In the genomic region with DNA sequence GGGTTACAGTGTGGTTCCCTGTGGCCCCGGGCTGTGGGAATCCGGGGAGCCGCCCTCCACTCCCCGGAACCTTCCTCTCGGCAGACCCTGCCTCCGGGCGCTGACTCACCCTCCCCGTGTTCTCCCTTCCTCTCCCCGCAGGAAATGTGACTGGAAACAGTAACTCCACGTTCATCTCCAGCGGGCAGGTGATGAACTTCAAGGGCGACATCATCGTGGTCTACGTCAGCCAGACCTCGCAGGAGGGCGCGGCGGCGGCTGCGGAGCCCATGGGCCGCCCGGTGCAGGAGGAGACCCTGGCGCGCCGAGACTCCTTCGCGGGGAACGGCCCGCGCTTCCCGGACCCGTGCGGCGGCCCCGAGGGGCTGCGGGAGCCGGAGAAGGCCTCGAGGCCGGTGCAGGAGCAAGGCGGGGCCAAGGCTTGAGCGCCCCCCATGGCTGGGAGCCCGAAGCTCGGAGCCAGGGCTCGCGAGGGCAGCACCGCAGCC, we compare ENCODE assay signal across 14 cellular contexts. TPM values are rescaled to one million over a fixed set of nuclear protein-coding genes. Genes with fewer than 3 reads are reported as not detected.
DNase-seq lines count a peak whose midpoint lies in the region; ATAC-seq, FAIRE-seq and TF ChIP-seq lines count a peak whose summit lies in the region.
"Had no signal": no experiment of that assay in that cellular context is flagged by ENCODE, and none has a peak within 500 bp of the region (broad histone marks: within the 10 kb centered on the region; RNA-seq: fewer than 3 reads in every experiment).

No MANE protein-coding gene starts in this region.

- H3K27me3 Mint-ChIP-seq in GM23338 (ENCODE audit: insufficient read depth, low read depth, poor library complexity) (peaks cover 3% of the 10 kb centered on the region), astrocyte (ENCODE audit: low read depth, unreplicated experiment) (no peaks in the 10 kb centered on the region)
- H3K27me3 Mint-ChIP-seq in activated CD4-positive, alpha-beta T cell treated with anti-CD3 and anti-CD28 coated beads for 36 hours: no peaks in the 10 kb centered on the region

- no peaks in the 10 kb centered on the region for H3F3A ChIP-seq in GM23338 (replicated peaks; ENCODE audit: low read depth)

- H3K9me3 ChIP-seq in astrocyte (ENCODE audit: insufficient read depth, low read depth, low read length) (no peaks in the 10 kb centered on the region), right atrium auricular region (no peaks in the 10 kb centered on the region)

- ATAC-seq in GM23338: peak; percentile 83
- no peak for ATAC-seq in GM18505 (IDR thresholded peaks at IDR 0.05; ENCODE audit: unreplicated experiment)
- no peak for ATAC-seq in activated CD4-positive, alpha-beta T cell treated with anti-CD3 and anti-CD28 coated beads for 36 hours
- ATAC-seq: T-cell had no signal

- H3K9me3 Mint-ChIP-seq in GM23338 (no peaks in the 10 kb centered on the region; the same call in 2 of the 3 replicates), astrocyte (ENCODE audit: unreplicated experiment) (no peaks in the 10 kb centered on the region)
- H3K9me3 Mint-ChIP-seq in activated CD4-positive, alpha-beta T cell treated with anti-CD3 and anti-CD28 coated beads for 36 hours (ENCODE audit: low read depth): peaks cover 3% of the 10 kb centered on the region
- H3K9me3 Mint-ChIP-seq: T-cell had no signal

- H3K4me1 Mint-ChIP-seq in GM23338 (peaks cover 31% of the 10 kb centered on the region), astrocyte (ENCODE audit: low read depth, unreplicated experiment) (peaks cover 11% of the 10 kb centered on the region)
- no peaks in the 10 kb centered on the region for H3K4me1 Mint-ChIP-seq in activated CD4-positive, alpha-beta T cell treated with anti-CD3 and anti-CD28 coated beads for 36 hours
- H3K4me1 Mint-ChIP-seq: stimulated activated naive B cell treated with anti-CD40 and anti-IgM and Interleukin-4, amounts not matched to agents 10 μg/mL and 1 μg/mL and 100 μg/mL, for 72 hours; T-cell had no signal

- no peak for TF ChIP-seq POLR2A in GM18505 (IDR thresholded peaks at IDR 0.05; ENCODE audit: borderline replicate concordance, extremely low read depth, insufficient read depth, insufficient read length)

- no peak overlapping the region for H3K9ac ChIP-seq in astrocyte (ENCODE audit: low read length)

- H3K27ac ChIP-seq in GM23338 (ENCODE audit: low read depth): no peak overlapping the region
- H3K27ac ChIP-seq in astrocyte (ENCODE audit: low read depth, low read length): no peak overlapping the region
- H3K27ac ChIP-seq in right atrium auricular region: no peak overlapping the region

- intact Hi-C loops in activated CD4-positive, alpha-beta T cell treated with anti-CD3 and anti-CD28 coated beads for 36 hours (cut with DNase I, micrococcal nuclease): no loop called here

- peaks cover 21% of the 10 kb centered on the region for H3K4me1 ChIP-seq in GM23338 (ENCODE audit: insufficient read depth)
- no peaks in the 10 kb centered on the region for H3K4me1 ChIP-seq in astrocyte (ENCODE audit: insufficient read depth, low read length)
- H3K4me1 ChIP-seq in right atrium auricular region: no peaks in the 10 kb centered on the region

- POLR2A ChIA-PET in activated CD4-positive, alpha-beta T cell treated with anti-CD3 and anti-CD28 coated beads for 36 hours (lab: Charles Lee): no interaction called here

- DNase-seq in GM23338 (ENCODE audit: low spot score) (peak; percentile 58), astrocyte (ENCODE audit: low read depth) (no peak), right atrium auricular region (ENCODE audit: low spot score) (no peak), renal cortical epithelial cell (ENCODE audit: low read depth) (peak; percentile 21), HuH-7 (ENCODE audit: low spot score) (no peak), CD1c-positive myeloid dendritic cell (ENCODE audit: extremely low spot score) (no peak)
- DNase-seq in activated CD4-positive, alpha-beta T cell treated with anti-CD3 and anti-CD28 coated beads for 36 hours: no peak
- DNase-seq: amniotic stem cell; DND-41; Kasumi-1; stimulated activated CD4-positive, alpha-beta T cell treated with anti-CD3 and anti-CD28 coated beads, Interleukin-15, amount 100 ng/mL, for 24 hours; stimulated activated naive B cell treated with anti-CD40 and anti-IgM and Interleukin-4, amounts not matched to agents 10 μg/mL and 1 μg/mL and 100 μg/mL, for 72 hours; T-cell had no signal

- FAIRE-seq in astrocyte (lab: Jason Lieb, UNC): no peak

- H3K27ac Mint-ChIP-seq in GM23338 (no peak overlapping the region), astrocyte (ENCODE audit: unreplicated experiment) (no peak overlapping the region)
- no peak overlapping the region for H3K27ac Mint-ChIP-seq in activated CD4-positive, alpha-beta T cell treated with anti-CD3 and anti-CD28 coated beads for 36 hours
- H3K27ac Mint-ChIP-seq: stimulated activated naive B cell treated with anti-CD40 and anti-IgM and Interleukin-4, amounts not matched to agents 10 μg/mL and 1 μg/mL and 100 μg/mL, for 72 hours; T-cell had no signal

- H4K20me1 ChIP-seq in GM23338 (replicated peaks; ENCODE audit: insufficient read depth): no peaks in the 10 kb centered on the region
- no peaks in the 10 kb centered on the region for H4K20me1 ChIP-seq in astrocyte (ENCODE audit: insufficient read depth, low read length)

- H3K27me3 ChIP-seq in GM23338 (ENCODE audit: insufficient read depth) (no peaks in the 10 kb centered on the region), astrocyte (ENCODE audit: insufficient read depth, low read length) (no peaks in the 10 kb centered on the region), right atrium auricular region (no peaks in the 10 kb centered on the region)

- no peaks in the 10 kb centered on the region for H3K79me2 ChIP-seq in GM23338 (replicated peaks; ENCODE audit: insufficient read depth)
- H3K79me2 ChIP-seq in astrocyte (ENCODE audit: insufficient read depth, low read length): no peaks in the 10 kb centered on the region

- H3K36me3 Mint-ChIP-seq in GM23338 (ENCODE audit: low read depth): peaks cover 20% of the 10 kb centered on the region
- no peaks in the 10 kb centered on the region for H3K36me3 Mint-ChIP-seq in astrocyte (ENCODE audit: low read depth, unreplicated experiment)
- no peaks in the 10 kb centered on the region for H3K36me3 Mint-ChIP-seq in activated CD4-positive, alpha-beta T cell treated with anti-CD3 and anti-CD28 coated beads for 36 hours (ENCODE audit: low read depth)
- H3K36me3 Mint-ChIP-seq: T-cell had no signal

- H3K36me3 ChIP-seq in GM23338 (ENCODE audit: insufficient read depth) (no peaks in the 10 kb centered on the region), astrocyte (ENCODE audit: insufficient read depth, low read length) (no peaks in the 10 kb centered on the region), right atrium auricular region (no peaks in the 10 kb centered on the region)

- peak overlapping the region; percentile 24; the same call in 1 of the 2 replicates for H3K4me3 ChIP-seq in GM23338
- peak overlapping the region; percentile 17 for H3K4me3 ChIP-seq in astrocyte (ENCODE audit: insufficient read depth, low read depth, low read length)
- peak overlapping the region; percentile 28 to 37 for H3K4me3 ChIP-seq in right atrium auricular region

- TF ChIP-seq CTCF in GM23338 (conservative IDR thresholded peaks at IDR 0.05; ENCODE audit: low read depth in 2 of 2) (peak in 1 of 2 experiments; percentile 54; a peak in 2 of 4 replicates), astrocyte (IDR thresholded peaks at IDR 0.05; ENCODE audit: insufficient read depth, low read depth, low read length) (no peak), right atrium auricular region (IDR thresholded peaks at IDR 0.05) (no peak)

- H2AFZ ChIP-seq in GM23338 (peak overlapping the region; percentile 90; the same call in 1 of the 2 replicates), astrocyte (ENCODE audit: low read depth, low read length) (peak overlapping the region; percentile 34)

- H3K4me2 ChIP-seq in GM23338 (peak overlapping the region; percentile 69), astrocyte (ENCODE audit: low read length) (peak overlapping the region; percentile 57)

- peaks cover 8% of the 10 kb centered on the region; the same call in 1 of the 2 replicates for H3K9me2 ChIP-seq in GM23338 (ENCODE audit: insufficient read depth)

- H3K4me3 Mint-ChIP-seq in GM23338: no peak overlapping the region
- H3K4me3 Mint-ChIP-seq in astrocyte (ENCODE audit: unreplicated experiment): no peak overlapping the region
- H3K4me3 Mint-ChIP-seq in activated CD4-positive, alpha-beta T cell treated with anti-CD3 and anti-CD28 coated beads for 36 hours: no peak overlapping the region
- H3K4me3 Mint-ChIP-seq: T-cell had no signal

- CTCF ChIA-PET in activated CD4-positive, alpha-beta T cell treated with anti-CD3 and anti-CD28 coated beads for 36 hours (lab: Charles Lee): interaction anchor here (0.6 kb wide), 1 partner anchor 1399 kb away, joined by 3 read pairs; no protein-coding TSS in a partner anchor

TF ChIP-seq in GM23338, 12 proteins besides CTCF, POLR2A, EP300 and RAD21 (continues in another document):
- TF ChIP-seq STAT1 (IDR thresholded peaks at IDR 0.05; ENCODE audit: unreplicated experiment) (no peak), POLR2AphosphoS5 (IDR thresholded peaks at IDR 0.05; ENCODE audit: low read depth) (no peak)

RNA-seq across cellular contexts. Expression of a gene that starts 59.5 kb away (rescaled TPM):
- total RNA-seq in GM23338 (2014; rRNA removed; shearing (Covaris generic)): 7.3 and 25.4 TPM in 2 replicates
- polyA plus RNA-seq in GM23338 (2016; fragmentation: Nextera tagmentation; extraction: Ambion mirVana): 3.8 and 5.6 TPM in 2 replicates
- total RNA-seq in astrocyte: 0.75 and 1.5 TPM in 2 replicates
- total RNA-seq in right atrium auricular region: 1 to 10 TPM in 1 of 2 donors, under 1 TPM in 1; 0.56 to 1.8 TPM
- 1.4 and 3.3 TPM in 2 replicates for total RNA-seq in renal cortical epithelial cell
- total RNA-seq in activated CD4-positive, alpha-beta T cell treated with anti-CD3 and anti-CD28 coated beads for 36 hours: 1 to 10 TPM; 6.9 to 9.3 TPM

Comparison
In these comparisons a context has a peak if more than half of its experiments do, and no peak if none do; other contexts are left out.
1. DNase-seq: peak in GM23338 (single experiment) and renal cortical epithelial cell (single experiment); none in astrocyte (single experiment), right atrium auricular region (single experiment), HuH-7 (single experiment), CD1c-positive myeloid dendritic cell (single experiment) and activated CD4-positive, alpha-beta T cell treated with anti-CD3 and anti-CD28 coated beads for 36 hours (single experiment).
2. Peak in every context shown above with its lines, with median percentiles within 50 percentile points of each other: H3K4me3 ChIP-seq.